Comparison of ENCODE assay signal across 8 cellular contexts in the genomic region with DNA sequence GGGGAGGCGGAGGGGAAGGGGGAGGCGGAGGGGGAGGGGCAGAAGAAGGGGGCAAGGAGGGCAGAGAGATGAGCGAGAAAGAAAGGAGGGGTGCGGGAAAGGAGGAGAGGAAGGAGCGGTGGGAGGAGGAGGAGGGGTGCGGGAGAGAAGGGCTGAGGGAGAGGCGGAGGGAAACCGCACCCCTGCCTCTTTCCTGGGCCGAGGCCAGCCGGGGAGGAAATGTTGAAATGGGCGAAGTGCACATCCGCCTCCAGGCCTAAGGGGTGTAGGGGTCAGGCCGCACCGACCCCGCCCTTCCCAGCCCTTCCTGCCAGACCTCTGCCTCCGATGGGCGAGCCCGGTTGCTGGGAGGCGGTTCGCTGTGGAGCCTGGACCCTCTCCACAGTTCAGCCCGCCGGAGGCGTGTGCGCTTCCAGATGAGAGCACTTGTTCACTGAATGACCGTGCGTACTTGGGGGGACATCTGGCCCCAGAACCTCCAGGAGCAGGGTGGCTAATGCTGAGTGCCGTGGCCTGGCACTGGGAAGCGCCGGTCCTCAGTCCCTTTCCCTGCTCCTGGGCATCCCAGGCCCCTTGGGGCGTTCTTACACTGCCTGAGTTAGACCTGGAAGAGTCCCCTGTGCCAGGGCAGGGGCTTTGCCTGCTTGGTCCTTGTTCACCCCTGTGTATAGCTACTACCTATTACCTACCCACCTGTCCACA.
A peak's percentile ranks its signal among the peaks of the same experiment; 100 is the strongest.
DNase-seq lines count a peak whose midpoint lies in the region; ATAC-seq and TF ChIP-seq lines count a peak whose summit lies in the region.

No MANE protein-coding gene starts in this region.

- no peaks in the 10 kb centered on the region for H3K9me2 ChIP-seq in hepatocyte (replicated peaks; ENCODE audit: insufficient read depth)

- no peaks in the 10 kb centered on the region for H3K79me2 ChIP-seq in hepatocyte

- H3K27me3 ChIP-seq in hepatocyte, result no peaks in the 10 kb centered on the region

- TF ChIP-seq CTCF in hepatocyte (IDR thresholded peaks at IDR 0.05; ENCODE audit: poor library complexity) (no peak), retinal pigment epithelial cell (conservative IDR thresholded peaks at IDR 0.05; ENCODE audit: low read depth, low read length) (no peak)

- WGBS in hepatocyte (ENCODE audit: low lambda C conversion rate, missing lambda C conversion rate), result 26% methylated on average over 16 of the region's 30 CpGs

- no peaks in the 10 kb centered on the region for H3K9me3 ChIP-seq in hepatocyte (ENCODE audit: low read depth)

- H3K4me1 ChIP-seq in hepatocyte (ENCODE audit: insufficient read depth), result peaks cover 28% of the 10 kb centered on the region

- H3K36me3 ChIP-seq in hepatocyte (replicated peaks; ENCODE audit: insufficient read depth, low read depth), result no peaks in the 10 kb centered on the region

- no peaks in the 10 kb centered on the region for H4K20me1 ChIP-seq in hepatocyte (ENCODE audit: insufficient read depth, poor library complexity, severe bottlenecking)

- peak overlapping the region; percentile 35 for H3K4me3 ChIP-seq in hepatocyte
- peak overlapping the region; percentile 33 for H3K4me3 ChIP-seq in retinal pigment epithelial cell (ENCODE audit: low read length)

- H3K4me2 ChIP-seq in hepatocyte, result peak overlapping the region; percentile 88

- DNase-seq in DMS153 (lab: John Stamatoyannopoulos, UW) (peak; percentile 15), HT-29 (ENCODE audit: low spot score) (peak; percentile 92), SHP77 treated with DMSO at 0.1 percent for 48 hours (lab: John Stamatoyannopoulos, UW) (peak; percentile 48), anterior cingulate cortex (lab: John Stamatoyannopoulos, UW) (peak in 40 of 58 donors; percentile 17 to 73 (median 48)), hepatocyte (ENCODE audit: low spot score) (peak; percentile 81), retinal pigment epithelial cell (ENCODE audit: low read depth) (no peak), T1000 (lab: John Stamatoyannopoulos, UW) (no peak)

- ATAC-seq in GM19467 (IDR thresholded peaks at IDR 0.05; ENCODE audit: unreplicated experiment), result peak; percentile 44

- H3K27ac ChIP-seq in hepatocyte, result peak overlapping the region; percentile 89

- peak overlapping the region; percentile 71 for H2AFZ ChIP-seq in hepatocyte

Comparison
In these comparisons a context has a peak if more than half of its experiments do, and no peak if none do; other contexts are left out.
1. DNase-seq: peak in DMS153 (single experiment), HT-29 (single experiment), SHP77 treated with DMSO at 0.1 percent for 48 hours (single experiment), anterior cingulate cortex (40 of 58) and hepatocyte (single experiment); none in retinal pigment epithelial cell (single experiment) and T1000 (single experiment).